Comparison of ENCODE assay signal across 10 cellular contexts in the genomic region with DNA sequence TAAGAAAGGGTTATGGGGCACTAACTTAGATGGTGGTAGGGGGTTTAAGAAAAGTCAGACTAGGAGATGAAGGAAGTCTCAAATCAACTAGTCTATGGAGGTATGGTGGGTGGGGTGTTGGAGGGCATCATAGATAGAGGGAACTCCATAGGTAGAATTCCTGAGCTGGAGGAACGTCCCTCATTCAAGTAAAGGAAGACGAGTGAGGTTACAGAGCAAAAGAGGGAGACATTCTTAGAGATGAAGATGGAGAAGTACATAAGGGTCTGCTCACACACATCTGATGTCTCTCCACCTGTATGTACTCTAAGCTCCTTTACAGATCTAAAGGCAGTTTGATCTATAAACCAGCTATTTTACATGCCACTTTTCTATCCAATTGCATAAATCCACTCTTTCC. TPM values are rescaled to one million over a fixed set of nuclear protein-coding genes. Genes with fewer than 3 reads are reported as not detected.
DNase-seq lines count a peak whose midpoint lies in the region; FAIRE-seq and TF ChIP-seq lines count a peak whose summit lies in the region.
"Had no signal": no experiment of that assay in that cellular context is flagged by ENCODE, and none has a peak within 500 bp of the region (broad histone marks: within the 10 kb centered on the region; RNA-seq: fewer than 3 reads in every experiment).

No MANE protein-coding gene starts in this region.

- no peaks in the 10 kb centered on the region for H3K36me3 ChIP-seq in Peyer's patch
- no peaks in the 10 kb centered on the region for H3K36me3 ChIP-seq in esophagus muscularis mucosa

- no peaks in the 10 kb centered on the region for H3K27me3 ChIP-seq in Peyer's patch
- no peaks in the 10 kb centered on the region for H3K27me3 ChIP-seq in esophagus muscularis mucosa

- intact Hi-C loops in esophagus muscularis mucosa (cut with DNase I), result loop anchor here (5.0 kb wide), 1 partner anchor 76 kb away; a partner anchor contains a TSS

- FAIRE-seq in frontal cortex (lab: Jason Lieb, UNC), result no peak
- FAIRE-seq: TTC549 had no signal

- TF ChIP-seq POLR2A in Peyer's patch (IDR thresholded peaks at IDR 0.05) (no peak), esophagus muscularis mucosa (IDR thresholded peaks at IDR 0.05; ENCODE audit: low read depth) (no peak)

- TF ChIP-seq EP300 in esophagus muscularis mucosa (IDR thresholded peaks at IDR 0.05), result no peak

- 29% methylated on average over 2 of the region's 2 CpGs for WGBS in esophagus muscularis mucosa

- peaks cover 0 to 48% (median 9%) of the 10 kb centered on the region in 4 donors for H3K4me1 ChIP-seq in Peyer's patch
- H3K4me1 ChIP-seq in esophagus muscularis mucosa, result peaks cover 14 to 56% (median 50%) of the 10 kb centered on the region in 4 donors

- H3K27ac ChIP-seq in Peyer's patch (peak overlapping the region; percentile 87 to 98 (median 92)), esophagus muscularis mucosa (replicated peaks in 1 of 4) (peak overlapping the region; percentile 95 to 98 (median 95))

- no peak for DNase-seq in GM12864 (ENCODE audit: low read depth)
- DNase-seq in Peyer's patch, result no peak
- DNase-seq in esophagus muscularis mucosa (ENCODE audit: extremely low spot score), result no peak
- DNase-seq in retinal pigment epithelial cell (ENCODE audit: low read depth), result no peak
- no peak for DNase-seq in frontal cortex (ENCODE audit: low spot score in 2 of 2)
- DNase-seq in NCI-H524 treated with DMSO at 0.1 percent for 48 hours (lab: John Stamatoyannopoulos, UW), result no peak
- no peak for DNase-seq in dermis blood vessel endothelial cell
- no peak for DNase-seq in SIG-M5 (lab: John Stamatoyannopoulos, UW)

- H3K4me3 ChIP-seq in GM12864 (ENCODE audit: low read depth, low read length), result peak overlapping the region; percentile 77
- H3K4me3 ChIP-seq in Peyer's patch, result peak overlapping the region; percentile 67 to 91 (median 76)
- H3K4me3 ChIP-seq in esophagus muscularis mucosa, result peak overlapping the region; percentile 81 to 89 (median 86)
- peak overlapping the region; percentile 81 for H3K4me3 ChIP-seq in retinal pigment epithelial cell (ENCODE audit: low read length)

- no peak for TF ChIP-seq CTCF in GM12864 (IDR thresholded peaks at IDR 0.05; ENCODE audit: low read depth, low read length, missing control alignments)
- TF ChIP-seq CTCF in Peyer's patch (IDR thresholded peaks at IDR 0.05), result no peak
- TF ChIP-seq CTCF in esophagus muscularis mucosa (IDR thresholded peaks at IDR 0.05), result no peak
- no peak for TF ChIP-seq CTCF in retinal pigment epithelial cell (conservative IDR thresholded peaks at IDR 0.05; ENCODE audit: low read depth, low read length)

- H3K9me3 ChIP-seq in Peyer's patch, result no peaks in the 10 kb centered on the region
- H3K9me3 ChIP-seq in esophagus muscularis mucosa, result no peaks in the 10 kb centered on the region
- H3K9me3 ChIP-seq: mucosa of descending colon had no signal

RNA-seq across cellular contexts. Expression of a gene that starts 1.4 kb away (rescaled TPM):
- total RNA-seq in Peyer's patch, result 10 to 100 TPM; 80.7 to 93.2 (median 86.6) TPM
- 100 to 1,000 TPM in 1 of 4 donors, 10 to 100 TPM in 3; 40.7 to 221 (median 58.2) TPM for total RNA-seq in esophagus muscularis mucosa
- 7.7 TPM for total RNA-seq in frontal cortex
- 102 and 131 TPM in 2 replicates for total RNA-seq in dermis blood vessel endothelial cell
